Comparison of ENCODE assay signal across 13 cellular contexts in the genomic region with DNA sequence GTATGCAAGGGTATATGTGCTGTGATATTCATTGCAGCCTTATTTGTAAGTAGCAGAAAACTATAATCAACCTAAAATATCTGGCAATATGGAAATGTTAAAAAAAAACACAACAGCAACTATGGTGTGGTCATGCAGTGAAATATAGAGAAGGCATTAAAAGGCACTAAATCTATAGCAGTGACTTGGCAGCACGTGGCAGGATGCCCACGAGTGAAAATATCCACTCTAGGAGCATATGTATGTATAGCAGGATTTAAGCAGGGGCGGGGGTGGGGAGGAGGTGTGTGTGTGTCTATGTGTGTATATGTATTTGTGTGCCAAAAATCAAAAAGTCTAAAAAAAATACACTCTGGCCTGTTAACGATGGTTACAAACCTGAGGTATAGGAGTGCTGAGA.
DNase-seq lines count a peak whose midpoint lies in the region; ATAC-seq and TF ChIP-seq lines count a peak whose summit lies in the region.
"Had no signal": no experiment of that assay in that cellular context is flagged by ENCODE, and none has a peak within 500 bp of the region (broad histone marks: within the 10 kb centered on the region; RNA-seq: fewer than 3 reads in every experiment).

No MANE protein-coding gene starts in this region.

- H3K79me2 ChIP-seq in GM23248 (ENCODE audit: insufficient read depth): no peaks in the 10 kb centered on the region

- H3K27ac Mint-ChIP-seq in nephron: peak overlapping the region; percentile 66 to 99 (median 80)
- H3K27ac Mint-ChIP-seq: CD4-positive, CD25-positive, alpha-beta regulatory T cell had no signal

- DNase-seq in NCI-H69 (lab: John Stamatoyannopoulos, UW) (peak; percentile 15), dorsolateral prefrontal cortex (peak in 6 of 10 donors; percentile 18 to 49 (median 42)), GM23248 (no peak), NCI-H1417 treated with DMSO at 0.1 percent for 48 hours (lab: John Stamatoyannopoulos, UW) (no peak)
- DNase-seq: ACHN; BE2C; Caco-2; CD4-positive, CD25-positive, alpha-beta regulatory T cell; CD8-positive, alpha-beta memory T cell; GDM1; H9 had no signal

- peaks cover 43% of the 10 kb centered on the region for H3K4me1 Mint-ChIP-seq in nephron
- H3K4me1 Mint-ChIP-seq: CD8-positive, alpha-beta memory T cell had no signal

- no peaks in the 10 kb centered on the region for H4K20me1 ChIP-seq in GM23248 (ENCODE audit: insufficient read depth)

- TF ChIP-seq CTCF in dorsolateral prefrontal cortex (IDR thresholded peaks at IDR 0.05 in 54 of 56, conservative IDR thresholded peaks at IDR 0.05 in 2 of 56; ENCODE audit: low read depth in 1 of 56, partially characterized antibody in 56 of 56) (no peak), nephron (IDR thresholded peaks at IDR 0.05; ENCODE audit: unreplicated experiment in 3 of 3) (no peak)

- no peak overlapping the region for H3K4me3 ChIP-seq in dorsolateral prefrontal cortex
- no peak overlapping the region for H3K4me3 ChIP-seq in GM23248

- H3K9me2 ChIP-seq in GM23248 (ENCODE audit: insufficient read depth): no peaks in the 10 kb centered on the region

- H3K4me2 ChIP-seq in GM23248 (ENCODE audit: unreplicated experiment): no peak overlapping the region

- no peak for ATAC-seq in HG03108 (IDR thresholded peaks at IDR 0.05; ENCODE audit: unreplicated experiment)

- no peaks in the 10 kb centered on the region for H3K36me3 Mint-ChIP-seq in nephron (ENCODE audit: low read depth)
- H3K36me3 Mint-ChIP-seq: CD4-positive, CD25-positive, alpha-beta regulatory T cell; CD8-positive, alpha-beta memory T cell had no signal

- peaks cover 37% of the 10 kb centered on the region for H3K4me1 ChIP-seq in GM23248 (ENCODE audit: insufficient read depth)

- H3K27ac ChIP-seq in dorsolateral prefrontal cortex (no peak overlapping the region), GM23248 (no peak overlapping the region)

- intact Hi-C loops in dorsolateral prefrontal cortex (cut with DNase I): loop anchor here (10.0 kb wide), 3 partner anchors 308 to 738 kb away; no protein-coding TSS in a partner anchor

- 91 to 95% methylated on average over 4 of the region's 4 CpGs for WGBS in GM23248 (ENCODE audit: low coverage in 1 of 2, low lambda C conversion rate in 2 of 2, missing lambda C conversion rate in 2 of 2), 2 experiments

- in situ Hi-C loops in GM23248 (cut with MboI): loop anchor here (25.0 kb wide), 2 partner anchors 425 to 650 kb away; no protein-coding TSS in a partner anchor

- H3K9me3 Mint-ChIP-seq in nephron: no peaks in the 10 kb centered on the region
- H3K9me3 Mint-ChIP-seq: CD4-positive, CD25-positive, alpha-beta regulatory T cell; CD8-positive, alpha-beta memory T cell; H9 had no signal

- no peak overlapping the region for H3K9ac ChIP-seq in GM23248

- no peaks in the 10 kb centered on the region for H3K36me3 ChIP-seq in GM23248 (ENCODE audit: low read depth)
- H3K36me3 ChIP-seq: BE2C had no signal

- H2AFZ ChIP-seq in GM23248: no peak overlapping the region

- H3K27me3 ChIP-seq in dorsolateral prefrontal cortex (no peaks in the 10 kb centered on the region), GM23248 (replicated peaks; ENCODE audit: insufficient read depth) (no peaks in the 10 kb centered on the region)
- H3K27me3 ChIP-seq: BE2C had no signal

- peaks cover 31% of the 10 kb centered on the region for H3F3A ChIP-seq in GM23248 (ENCODE audit: insufficient read depth)

- H3K4me3 Mint-ChIP-seq in nephron: no peak overlapping the region
- H3K4me3 Mint-ChIP-seq: CD4-positive, CD25-positive, alpha-beta regulatory T cell; CD8-positive, alpha-beta memory T cell; H9 had no signal

- no peaks in the 10 kb centered on the region for H3K9me3 ChIP-seq in GM23248 (ENCODE audit: low read depth)
- H3K9me3 ChIP-seq: BE2C, Caco-2 had no signal

- H3K27me3 Mint-ChIP-seq in nephron (ENCODE audit: low read depth): no peaks in the 10 kb centered on the region
- H3K27me3 Mint-ChIP-seq: CD4-positive, CD25-positive, alpha-beta regulatory T cell; CD8-positive, alpha-beta memory T cell had no signal

Comparison
In these comparisons a context has a peak if more than half of its experiments do, and no peak if none do; other contexts are left out.
1. DNase-seq: peak in NCI-H69 (single experiment) and dorsolateral prefrontal cortex (6 of 10); none in GM23248 (single experiment) and NCI-H1417 treated with DMSO at 0.1 percent for 48 hours (single experiment).